ENCODE assay signal across 19 cellular contexts in genomic region chr11:2583605-2583958, GRCh38.
DNase-seq lines count a peak whose midpoint lies in the region; ATAC-seq and TF ChIP-seq lines count a peak whose summit lies in the region.
"Had no signal": no experiment of that assay in that cellular context is flagged by ENCODE, and none has a peak within 500 bp of the region (broad histone marks: within the 10 kb centered on the region; RNA-seq: fewer than 3 reads in every experiment).

No MANE protein-coding gene starts in this region.

- H3K27me3 ChIP-seq in right atrium auricular region (no peaks in the 10 kb centered on the region), tibial artery (no peaks in the 10 kb centered on the region), tibial nerve (no peaks in the 10 kb centered on the region)
- H3K27me3 ChIP-seq: esophagus muscularis mucosa, gastroesophageal sphincter had no signal

- H3K27ac Mint-ChIP-seq in activated CD8-positive, alpha-beta memory T cell treated with anti-CD3 and anti-CD28 coated beads, Interleukin-2, amount 10 ng/mL, durations not matched to agents 7 days and 5 days: no peak overlapping the region
- H3K27ac Mint-ChIP-seq: neural progenitor cell; stimulated activated memory B cell treated with anti-CD40 and anti-IgM and Interleukin-4, amounts not matched to agents 10 μg/mL and 1 μg/mL and 100 μg/mL, for 72 hours; T-helper 1 cell treated with Interleukin-12 subunit alpha and Interleukin-12 subunit beta and Interleukin-4 antibody, amounts not matched to agents 30 μg/mL and 1 μg/mL, for 36 hours had no signal

- DNase-seq in Right ventricle myocardium superior (peak; percentile 29), right atrium auricular region (ENCODE audit: low spot score) (no peak), left colon (peak; percentile 2 to 16), tibial artery (peak; percentile 10 to 48), AG08396 (ENCODE audit: low spot score) (no peak), tibial nerve (ENCODE audit: low spot score in 2 of 2) (no peak)
- peak; percentile 37 for DNase-seq in activated CD8-positive, alpha-beta memory T cell treated with anti-CD3 and anti-CD28 coated beads, Interleukin-2, amount 10 ng/mL, durations not matched to agents 7 days and 5 days
- DNase-seq: NCI-H1417 treated with DMSO at 0.1 percent for 48 hours, NCI-H774, OCI-M1, SIG-M5 had no signal

- H3K27ac ChIP-seq in right atrium auricular region (no peak overlapping the region), tibial artery (no peak overlapping the region), tibial nerve (no peak overlapping the region)
- H3K27ac ChIP-seq: esophagus muscularis mucosa, gastroesophageal sphincter, neural progenitor cell, WERI-Rb-1 had no signal

- intact Hi-C loops in Right ventricle myocardium superior (cut with DNase I) (no loop called here), left colon (cut with DNase I, micrococcal nuclease) (no loop called here), tibial artery (cut with DNase I; ENCODE audit: low total_unique reads) (no loop called here)

- H3K4me1 Mint-ChIP-seq in activated CD8-positive, alpha-beta memory T cell treated with anti-CD3 and anti-CD28 coated beads, Interleukin-2, amount 10 ng/mL, durations not matched to agents 7 days and 5 days: no peaks in the 10 kb centered on the region
- H3K4me1 Mint-ChIP-seq: stimulated activated memory B cell treated with anti-CD40 and anti-IgM and Interleukin-4, amounts not matched to agents 10 μg/mL and 1 μg/mL and 100 μg/mL, for 72 hours had no signal

- WGBS in tibial nerve, 2 donors: 90 to 93% methylated on average over 6 of the region's 6 CpGs

- ATAC-seq in Right ventricle myocardium superior (ENCODE audit: poor library complexity) (no peak), left colon (no peak), GM21723 (IDR thresholded peaks at IDR 0.05; ENCODE audit: unreplicated experiment) (no peak)
- no peak for ATAC-seq in activated CD8-positive, alpha-beta memory T cell treated with anti-CD3 and anti-CD28 coated beads, Interleukin-2, amount 10 ng/mL, durations not matched to agents 7 days and 5 days
- ATAC-seq: gastroesophageal sphincter; stimulated activated memory B cell treated with anti-CD40 and anti-IgM and Interleukin-4, amounts not matched to agents 10 μg/mL and 1 μg/mL and 100 μg/mL, for 72 hours had no signal

- TF ChIP-seq CTCF in right atrium auricular region (IDR thresholded peaks at IDR 0.05) (no peak), tibial artery (IDR thresholded peaks at IDR 0.05) (no peak), tibial nerve (IDR thresholded peaks at IDR 0.05) (no peak)

- H3K4me1 ChIP-seq in right atrium auricular region (no peaks in the 10 kb centered on the region), tibial artery (peaks cover 0 to 6% (median 0%) of the 10 kb centered on the region in 4 donors), tibial nerve (peaks cover 0 to 18% (median 0%) of the 10 kb centered on the region in 4 donors)
- H3K4me1 ChIP-seq: gastroesophageal sphincter, HAP-1, neural progenitor cell had no signal

- no peak for TF ChIP-seq EP300 in tibial nerve (IDR thresholded peaks at IDR 0.05)

- CTCF ChIA-PET in activated CD8-positive, alpha-beta memory T cell treated with anti-CD3 and anti-CD28 coated beads, Interleukin-2, amount 10 ng/mL, durations not matched to agents 7 days and 5 days (lab: Charles Lee): no interaction called here

- H3K36me3 ChIP-seq in right atrium auricular region: no peaks in the 10 kb centered on the region
- H3K36me3 ChIP-seq in tibial artery: no peaks in the 10 kb centered on the region
- H3K36me3 ChIP-seq in tibial nerve: no peaks in the 10 kb centered on the region
- H3K36me3 ChIP-seq: gastroesophageal sphincter, HAP-1, neural progenitor cell, WERI-Rb-1 had no signal

- no peak for TF ChIP-seq POLR2A in tibial nerve (IDR thresholded peaks at IDR 0.05)

- H3K4me3 ChIP-seq in right atrium auricular region: no peak overlapping the region
- no peak overlapping the region for H3K4me3 ChIP-seq in tibial artery
- no peak overlapping the region for H3K4me3 ChIP-seq in tibial nerve
- H3K4me3 ChIP-seq: esophagus muscularis mucosa, gastroesophageal sphincter, HAP-1, neural progenitor cell had no signal

- no peaks in the 10 kb centered on the region for H3K36me3 Mint-ChIP-seq in activated CD8-positive, alpha-beta memory T cell treated with anti-CD3 and anti-CD28 coated beads, Interleukin-2, amount 10 ng/mL, durations not matched to agents 7 days and 5 days
- H3K36me3 Mint-ChIP-seq: neural progenitor cell had no signal

- no peak overlapping the region for H3K4me3 Mint-ChIP-seq in activated CD8-positive, alpha-beta memory T cell treated with anti-CD3 and anti-CD28 coated beads, Interleukin-2, amount 10 ng/mL, durations not matched to agents 7 days and 5 days
- H3K4me3 Mint-ChIP-seq: neural progenitor cell; stimulated activated memory B cell treated with anti-CD40 and anti-IgM and Interleukin-4, amounts not matched to agents 10 μg/mL and 1 μg/mL and 100 μg/mL, for 72 hours; T-helper 1 cell treated with Interleukin-12 subunit alpha and Interleukin-12 subunit beta and Interleukin-4 antibody, amounts not matched to agents 30 μg/mL and 1 μg/mL, for 36 hours had no signal

- H3K27me3 Mint-ChIP-seq in activated CD8-positive, alpha-beta memory T cell treated with anti-CD3 and anti-CD28 coated beads, Interleukin-2, amount 10 ng/mL, durations not matched to agents 7 days and 5 days: no peaks in the 10 kb centered on the region
- H3K27me3 Mint-ChIP-seq: stimulated activated memory B cell treated with anti-CD40 and anti-IgM and Interleukin-4, amounts not matched to agents 10 μg/mL and 1 μg/mL and 100 μg/mL, for 72 hours had no signal

- no peaks in the 10 kb centered on the region for H3K9me3 Mint-ChIP-seq in activated CD8-positive, alpha-beta memory T cell treated with anti-CD3 and anti-CD28 coated beads, Interleukin-2, amount 10 ng/mL, durations not matched to agents 7 days and 5 days (ENCODE audit: low read depth)
- H3K9me3 Mint-ChIP-seq: neural progenitor cell; stimulated activated memory B cell treated with anti-CD40 and anti-IgM and Interleukin-4, amounts not matched to agents 10 μg/mL and 1 μg/mL and 100 μg/mL, for 72 hours; T-helper 1 cell treated with Interleukin-12 subunit alpha and Interleukin-12 subunit beta and Interleukin-4 antibody, amounts not matched to agents 30 μg/mL and 1 μg/mL, for 36 hours had no signal

- H3K9me3 ChIP-seq in right atrium auricular region (no peaks in the 10 kb centered on the region), tibial artery (no peaks in the 10 kb centered on the region), tibial nerve (no peaks in the 10 kb centered on the region)
- H3K9me3 ChIP-seq: esophagus muscularis mucosa, gastroesophageal sphincter, HAP-1 had no signal

Comparison
In these comparisons a context has a peak if more than half of its experiments do, and no peak if none do; other contexts are left out.
1. DNase-seq: peak in Right ventricle myocardium superior (single experiment), activated CD8-positive, alpha-beta memory T cell treated with anti-CD3 and anti-CD28 coated beads, Interleukin-2, amount 10 ng/mL, durations not matched to agents 7 days and 5 days (single experiment), left colon (2 of 2) and tibial artery (2 of 2); none in right atrium auricular region (single experiment), AG08396 (single experiment) and tibial nerve (0 of 2).